In genomic region chr1:231161711-231162299, GRCh38 we compare ENCODE assay signal across 2 cellular contexts.
TF ChIP-seq lines count a peak whose summit lies in the region.

TSS of gene TRIM67 (plus strand) at chr1:231162058. CDS start at chr1:231162970, 912 bp downstream.

TF ChIP-seq in GM12878, 131 proteins besides CTCF, POLR2A, EP300 and RAD21 (continued from another document):
- TF ChIP-seq SMC3 (IDR thresholded peaks at IDR 0.05; ENCODE audit: borderline replicate concordance, low read length) (no peak), TCF7 (IDR thresholded peaks at IDR 0.05; ENCODE audit: borderline replicate concordance) (no peak), PRDM15 (CRISPR knock-in tag; IDR thresholded peaks at IDR 0.05) (no peak), WRNIP1 (IDR thresholded peaks at IDR 0.05; ENCODE audit: borderline replicate concordance, low read depth, low read length) (no peak), NKRF (conservative IDR thresholded peaks at IDR 0.05) (no peak), HDGF (IDR thresholded peaks at IDR 0.05) (no peak), CBX5 (IDR thresholded peaks at IDR 0.05; ENCODE audit: low read depth) (no peak), ESRRA (IDR thresholded peaks at IDR 0.05; ENCODE audit: low read length) (no peak)

TF ChIP-seq in HepG2, 621 proteins besides CTCF, POLR2A, EP300 and RAD21:
- TF ChIP-seq HNRNPK (IDR thresholded peaks at IDR 0.05; ENCODE audit: low read depth, low read length, poor library complexity, severe bottlenecking) (peak; percentile 77), HNRNPLL (IDR thresholded peaks at IDR 0.05; ENCODE audit: low read depth, low read length, poor library complexity, severe bottlenecking) (peak; percentile 77), GTF3A (CRISPR knock-in tag; conservative IDR thresholded peaks at IDR 0.05) (no peak), MLLT10 (CRISPR knock-in tag; IDR thresholded peaks at IDR 0.05) (no peak), MAZ (IDR thresholded peaks at IDR 0.05; ENCODE audit: borderline replicate concordance, low read depth, low read length) (0 out of 2 replicates have a peak, but pooled peaks have one; percentile 22), MAZ (CRISPR knock-in tag; IDR thresholded peaks at IDR 0.05; ENCODE audit: low read depth) (no peak), ZNF383 (CRISPR knock-in tag; IDR thresholded peaks at IDR 0.05; ENCODE audit: borderline replicate concordance) (0 out of 2 replicates have a peak, but pooled peaks have one; percentile 36), ATF1 (CRISPR knock-in tag; IDR thresholded peaks at IDR 0.05) (no peak), SNAPC2 (CRISPR knock-in tag; IDR thresholded peaks at IDR 0.05) (no peak)
TF ChIP-seq in HepG2: peak in this region for 4.
